In the genomic region with DNA sequence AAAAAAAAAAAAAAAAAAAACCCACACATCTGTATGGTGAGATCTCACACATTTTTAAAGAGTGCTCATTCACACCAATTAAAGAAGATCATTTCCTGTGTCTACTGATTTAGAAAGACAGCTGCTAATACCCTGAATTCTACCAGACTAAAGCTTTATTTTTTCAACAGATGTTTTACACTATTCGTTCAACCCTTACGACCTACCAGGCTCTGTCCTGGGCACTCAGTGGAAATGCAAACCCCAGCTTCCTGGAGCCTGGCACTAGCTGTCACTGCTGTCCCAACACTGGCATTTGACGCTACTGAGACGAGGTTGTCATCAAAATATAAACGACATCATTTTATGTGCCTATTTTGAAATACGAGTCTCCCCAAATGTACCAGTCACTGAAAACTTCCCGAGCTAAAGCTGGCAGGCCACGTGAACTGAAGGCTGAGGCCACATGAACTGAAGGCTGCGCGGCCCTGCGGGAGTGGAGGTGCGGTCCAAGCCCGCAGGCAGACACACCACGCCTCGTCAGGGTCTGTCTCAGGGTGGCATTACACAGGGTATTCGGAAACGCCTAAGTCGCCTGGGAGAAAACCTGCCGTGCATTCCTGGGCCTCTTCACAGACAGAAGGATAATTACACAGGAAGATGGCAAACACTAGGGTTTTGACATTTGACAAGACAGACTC, we compare ENCODE assay signal across 13 cellular contexts. TPM values are rescaled to one million over a fixed set of nuclear protein-coding genes. Genes with fewer than 3 reads are reported as not detected.
DNase-seq lines count a peak whose midpoint lies in the region; ATAC-seq, FAIRE-seq and TF ChIP-seq lines count a peak whose summit lies in the region.
"Had no signal": no experiment of that assay in that cellular context is flagged by ENCODE, and none has a peak within 500 bp of the region (broad histone marks: within the 10 kb centered on the region; RNA-seq: fewer than 3 reads in every experiment).

No MANE protein-coding gene starts in this region.

- RAD21 ChIA-PET in GM12878 (lab: Charles Lee; ENCODE audit: unreplicated experiment) = interaction anchor here (0.7 to 7.7 kb wide), 14 partner anchors 9 to 59 kb away, joined by 3 to 209 read pairs (median 15); a partner anchor contains a TSS

- no peak overlapping the region for H3K4me3 Mint-ChIP-seq in H9
- no peak overlapping the region for H3K4me3 Mint-ChIP-seq in T-helper 2 cell treated with Interferon-gamma antibody and Interleukin-4, amounts not matched to agents 5 μg/mL and 100 μg/mL, for 36 hours
- H3K4me3 Mint-ChIP-seq: activated CD4-positive, alpha-beta memory T cell treated with anti-CD3 and anti-CD28 coated beads, Interleukin-2, amount 10 ng/mL, durations not matched to agents 7 days and 5 days had no signal

- H2BK120ac ChIP-seq in H9 (ENCODE audit: low read depth, low read length, poor library complexity, severe bottlenecking) = no peak overlapping the region

- H3K27me3 ChIP-seq in H9 (ENCODE audit: insufficient read depth, low read length) (no peaks in the 10 kb centered on the region), GM12878 (replicated peaks in 1 of 2; ENCODE audit: control insufficient read depth in 2 of 2, insufficient read depth in 2 of 2, low read length in 1 of 2) (no peaks in the 10 kb centered on the region), gastrocnemius medialis (no peaks in the 10 kb centered on the region), PC-9 (ENCODE audit: insufficient read depth, low read depth) (no peaks in the 10 kb centered on the region)

- H3K4me3 ChIP-seq in GM12865 (ENCODE audit: low read depth, low read length) (no peak overlapping the region; the same call in 1 of the 2 replicates), GM12878 (0 out of 2 replicates have a peak overlapping the region, but pooled peaks have one; percentile 5), gastrocnemius medialis (no peak overlapping the region), PC-9 (no peak overlapping the region)
- H3K4me3 ChIP-seq: mucosa of descending colon had no signal

- no peak overlapping the region for H2BK15ac ChIP-seq in H9 (ENCODE audit: low read depth, low read length)

- TF ChIP-seq POLR2A in GM12878 (IDR thresholded peaks at IDR 0.05; ENCODE audit: low read depth, low read length) = peak; percentile 40
- TF ChIP-seq POLR2A in gastrocnemius medialis (IDR thresholded peaks at IDR 0.05) = peak; percentile 70 to 79

- peaks cover 50 to 55% of the 10 kb centered on the region in 2 experiments for H3K36me3 ChIP-seq in GM12878 (ENCODE audit: control insufficient read depth in 2 of 2, insufficient read depth in 2 of 2, low read length in 1 of 2)
- H3K36me3 ChIP-seq in gastrocnemius medialis = peaks cover 0 to 76% of the 10 kb centered on the region in 2 donors
- H3K36me3 ChIP-seq in PC-9 (ENCODE audit: low read depth) = no peaks in the 10 kb centered on the region

- WGBS in H9 (ENCODE audit: extremely low coverage, insufficient read length, low lambda C conversion rate) = no CpG with 5 or more reads among the region's 19 CpGs
- WGBS in GM12878 (ENCODE audit: insufficient coverage, insufficient replicate concordance, low lambda C conversion rate, missing lambda C conversion rate) = 21% methylated on average over 19 of the region's 19 CpGs

- H3K4me1 ChIP-seq in H9 (ENCODE audit: insufficient read depth, low read length) = no peaks in the 10 kb centered on the region
- peaks cover 59% of the 10 kb centered on the region for H3K4me1 ChIP-seq in GM12878 (ENCODE audit: control insufficient read depth, insufficient read depth, low read length)
- peaks cover 47 to 65% of the 10 kb centered on the region in 2 donors for H3K4me1 ChIP-seq in gastrocnemius medialis
- H3K4me1 ChIP-seq in PC-9 (replicated peaks; ENCODE audit: insufficient read depth) = no peaks in the 10 kb centered on the region

- H3F3A ChIP-seq in PC-9 (ENCODE audit: insufficient read depth, low read depth) = no peaks in the 10 kb centered on the region

- H3K27ac Mint-ChIP-seq in H9 = no peak overlapping the region
- H3K27ac Mint-ChIP-seq in T-helper 2 cell treated with Interferon-gamma antibody and Interleukin-4, amounts not matched to agents 5 μg/mL and 100 μg/mL, for 36 hours = no peak overlapping the region
- H3K27ac Mint-ChIP-seq: activated CD4-positive, alpha-beta memory T cell treated with anti-CD3 and anti-CD28 coated beads, Interleukin-2, amount 10 ng/mL, durations not matched to agents 7 days and 5 days had no signal

- no peak overlapping the region for H4K91ac ChIP-seq in H9 (ENCODE audit: insufficient read length, low read depth, low read length)

- no peaks in the 10 kb centered on the region for H3K23me2 ChIP-seq in H9 (ENCODE audit: insufficient read length, low read depth, low read length, poor library complexity, severe bottlenecking)

- TF ChIP-seq CTCF in GM12865 (IDR thresholded peaks at IDR 0.05; ENCODE audit: insufficient read depth, low read depth, low read length, missing control alignments) = no peak
- no peak for TF ChIP-seq CTCF in H9 (conservative IDR thresholded peaks at IDR 0.05)
- TF ChIP-seq CTCF in GM12878 (IDR thresholded peaks at IDR 0.05 in 2 of 3, conservative IDR thresholded peaks at IDR 0.05 in 1 of 3; ENCODE audit: control insufficient read depth in 2 of 3, extremely low read depth in 1 of 3, insufficient read depth in 1 of 3, low read depth in 3 of 3, low read length in 3 of 3) = no peak
- no peak for TF ChIP-seq CTCF in gastrocnemius medialis (IDR thresholded peaks at IDR 0.05 in 4 of 5, conservative IDR thresholded peaks at IDR 0.05 in 1 of 5)
- no peak for TF ChIP-seq CTCF in PC-9 (conservative IDR thresholded peaks at IDR 0.05)

- ATAC-seq in GM12878 (peak; percentile 16), gastrocnemius medialis (peak; percentile 72 to 73), GM21737 (IDR thresholded peaks at IDR 0.05; ENCODE audit: unreplicated experiment) (no peak)
- ATAC-seq: mucosa of descending colon had no signal

- H3K23ac ChIP-seq in H9 (ENCODE audit: insufficient read length, low read depth, low read length) = no peak overlapping the region

- in situ Hi-C loops in GM12878 (cut with MboI) (no loop called here), gastrocnemius medialis (cut with MboI; ENCODE audit: low sequenced_read_pairs in 4 of 4) (no loop called here)

- no peak overlapping the region for H3K14ac ChIP-seq in H9 (ENCODE audit: insufficient read depth, low read length)

- H3K56ac ChIP-seq in H9 (ENCODE audit: insufficient read length, low read depth, low read length) = no peak overlapping the region

- peaks cover 1% of the 10 kb centered on the region; the same call in 1 of the 2 replicates for H3K27me3 Mint-ChIP-seq in H9 (ENCODE audit: low read depth)
- H3K27me3 Mint-ChIP-seq in T-helper 2 cell treated with Interferon-gamma antibody and Interleukin-4, amounts not matched to agents 5 μg/mL and 100 μg/mL, for 36 hours (ENCODE audit: low read depth) = no peaks in the 10 kb centered on the region
- H3K27me3 Mint-ChIP-seq: activated CD4-positive, alpha-beta memory T cell treated with anti-CD3 and anti-CD28 coated beads, Interleukin-2, amount 10 ng/mL, durations not matched to agents 7 days and 5 days had no signal

- H3K9me3 ChIP-seq in H9 (ENCODE audit: control insufficient read depth, low read depth, low read length) (no peaks in the 10 kb centered on the region), GM12878 (replicated peaks; ENCODE audit: control insufficient read depth, insufficient read depth, low read length) (no peaks in the 10 kb centered on the region), gastrocnemius medialis (no peaks in the 10 kb centered on the region), PC-9 (ENCODE audit: insufficient read depth, low read depth) (no peaks in the 10 kb centered on the region)
- H3K9me3 ChIP-seq: mucosa of descending colon had no signal

- no peak overlapping the region for H3K9ac ChIP-seq in H9 (ENCODE audit: extremely low read depth, insufficient read length, low read length)
- peak overlapping the region; percentile 78 for H3K9ac ChIP-seq in GM12878 (ENCODE audit: control insufficient read depth, insufficient read depth, low read length)

- SMC1A ChIA-PET in GM12878 (lab: Charles Lee; ENCODE audit: uncharacterized antibody, unreplicated experiment) = interaction anchor here (0.8 to 9.4 kb wide), 13 partner anchors 7 to 78 kb away, joined by 3 to 261 read pairs (median 8); a partner anchor contains a TSS

- H3K79me2 ChIP-seq in H9 (ENCODE audit: insufficient read depth, low read length) (no peaks in the 10 kb centered on the region), GM12878 (ENCODE audit: control insufficient read depth, insufficient read depth, low read length) (peaks cover 36% of the 10 kb centered on the region), PC-9 (ENCODE audit: low read depth) (no peaks in the 10 kb centered on the region)

- peaks cover 14 to 22% of the 10 kb centered on the region in 2 experiments for H3K4me1 Mint-ChIP-seq in H9
- H3K4me1 Mint-ChIP-seq in T-helper 2 cell treated with Interferon-gamma antibody and Interleukin-4, amounts not matched to agents 5 μg/mL and 100 μg/mL, for 36 hours (ENCODE audit: low read depth) = peaks cover 15% of the 10 kb centered on the region

- no peak overlapping the region for H3K4me2 ChIP-seq in H9 (ENCODE audit: insufficient read depth, insufficient read length, low read length)
- H3K4me2 ChIP-seq in GM12878 (ENCODE audit: control insufficient read depth, insufficient read depth) = peak overlapping the region; percentile 62
- H3K4me2 ChIP-seq in PC-9 = no peak overlapping the region

- H4K8ac ChIP-seq in H9 (replicated peaks; ENCODE audit: insufficient read length, low read depth, low read length) = peak overlapping the region; percentile 54

- TF ChIP-seq RAD21 in GM12878 (IDR thresholded peaks at IDR 0.05; ENCODE audit: insufficient read depth, low read depth, low read length) = no peak

- no peak overlapping the region for H4K5ac ChIP-seq in H9 (ENCODE audit: insufficient read length, low read depth, low read length)

- H2AFZ ChIP-seq in H9 (ENCODE audit: low read length) = no peak overlapping the region
- H2AFZ ChIP-seq in GM12878 (ENCODE audit: control insufficient read depth, low read depth, low read length) = no peak overlapping the region
- H2AFZ ChIP-seq in PC-9 = no peak overlapping the region

- H3K79me1 ChIP-seq in H9 (ENCODE audit: insufficient read depth, low read depth, low read length, poor library complexity, severe bottlenecking) = no peaks in the 10 kb centered on the region

- no peak overlapping the region for H3T11ph ChIP-seq in H9 (ENCODE audit: low read length)

- DNase-seq in GM12865 (ENCODE audit: low read depth) (peak; percentile 44), H9 (no peak), GM12878 (ENCODE audit: low read depth, low spot score) (no peak), gastrocnemius medialis (peak; percentile 77 to 84), PC-9 (no peak)
- no peak for DNase-seq in T-helper 2 cell treated with Interferon-gamma antibody and Interleukin-4, amounts not matched to agents 5 μg/mL and 100 μg/mL, for 36 hours (ENCODE audit: low spot score)
- DNase-seq: activated CD4-positive, alpha-beta memory T cell treated with anti-CD3 and anti-CD28 coated beads, Interleukin-2, amount 10 ng/mL, durations not matched to agents 7 days and 5 days; Calu3; KBM-7; mucosa of descending colon; NCI-H2029; NK-92 treated with Interleukin-12 subunit alpha and Interleukin-12 subunit beta, amount 100 ng/mL, for 24 hours had no signal

- no peaks in the 10 kb centered on the region for H3K9me3 Mint-ChIP-seq in H9
- no peaks in the 10 kb centered on the region for H3K9me3 Mint-ChIP-seq in T-helper 2 cell treated with Interferon-gamma antibody and Interleukin-4, amounts not matched to agents 5 μg/mL and 100 μg/mL, for 36 hours
- H3K9me3 Mint-ChIP-seq: activated CD4-positive, alpha-beta memory T cell treated with anti-CD3 and anti-CD28 coated beads, Interleukin-2, amount 10 ng/mL, durations not matched to agents 7 days and 5 days had no signal

- no peak overlapping the region for H3K18ac ChIP-seq in H9 (ENCODE audit: insufficient read length, low read depth, low read length)

- H2BK12ac ChIP-seq in H9 (ENCODE audit: insufficient read length, low read depth, low read length) = no peak overlapping the region

- BruUV-seq in GM12878 (replicated peaks; lab: Mats Ljungman, UMichigan) (no TSS peak), PC-9 (replicated peaks; lab: Mats Ljungman, UMichigan) (no TSS peak)

- no peaks in the 10 kb centered on the region for H3K9me2 ChIP-seq in PC-9 (ENCODE audit: insufficient read depth)

- H2BK20ac ChIP-seq in H9 (ENCODE audit: low read depth, low read length, poor library complexity, severe bottlenecking) = no peak overlapping the region

- H2AK5ac ChIP-seq in H9 (ENCODE audit: insufficient read length, low read length) = no peak overlapping the region

- CTCF ChIA-PET in GM12878 (lab: Yijun Ruan, JAX) = interaction anchor here (0.6 to 13.4 kb wide), 9 partner anchors 13 to 1685 kb away, joined by 3 to 105 read pairs (median 12); no protein-coding TSS in a partner anchor
- CTCF ChIA-PET in PC-9 (lab: Charles Lee) = no interaction called here

- peaks cover 52 to 95% (median 92%) of the 10 kb centered on the region in 3 experiments for H3K36me3 Mint-ChIP-seq in H9 (ENCODE audit: insufficient read depth in 1 of 3, low read depth in 3 of 3)
- peaks cover 66% of the 10 kb centered on the region for H3K36me3 Mint-ChIP-seq in T-helper 2 cell treated with Interferon-gamma antibody and Interleukin-4, amounts not matched to agents 5 μg/mL and 100 μg/mL, for 36 hours (ENCODE audit: low read depth)

- H4K20me1 ChIP-seq in H9 (ENCODE audit: control insufficient read depth, insufficient read depth, insufficient read length) (no peaks in the 10 kb centered on the region), GM12878 (ENCODE audit: control insufficient read depth, insufficient read depth) (no peaks in the 10 kb centered on the region), PC-9 (ENCODE audit: insufficient read depth) (0 out of 2 replicates have a peak, but pooled peaks cover 2% of the 10 kb centered on the region)

- FAIRE-seq in GM12878 (lab: Jason Lieb, UNC) = no peak

- no peak overlapping the region for H3K4ac ChIP-seq in H9 (ENCODE audit: low read depth, low read length)

- intact Hi-C loops in GM12878 (cut with micrococcal nuclease; ENCODE audit: unreplicated experiment) (loop anchor here (10.0 kb wide), 1 partner anchor 152 kb away; no protein-coding TSS in a partner anchor), gastrocnemius medialis (cut with DNase I; ENCODE audit: low total_unique reads) (loop anchor here (1.0 kb wide), 1 partner anchor 25 kb away; no protein-coding TSS in a partner anchor), PC-9 (cut with micrococcal nuclease; ENCODE audit: unreplicated experiment) (no loop called here)

- no peak overlapping the region for H2BK5ac ChIP-seq in H9 (ENCODE audit: insufficient read length, low read length)

- no peak overlapping the region for H3K27ac ChIP-seq in H9 (ENCODE audit: insufficient read length, low read depth, low read length)
- peak overlapping the region; percentile 99 for H3K27ac ChIP-seq in GM12878 (ENCODE audit: control insufficient read depth, insufficient read depth)
- H3K27ac ChIP-seq in gastrocnemius medialis = peak overlapping the region; percentile 86 to 98 (median 96)
- H3K27ac ChIP-seq in PC-9 = no peak overlapping the region

- TF ChIP-seq EP300 in GM12878 (IDR thresholded peaks at IDR 0.05; ENCODE audit: borderline replicate concordance in 1 of 2, control insufficient read depth in 1 of 2, low read depth in 2 of 2, low read length in 2 of 2) = peak in 1 of 2 experiments; percentile 43; a peak in 1 of 4 replicates

- POLR2A ChIA-PET in GM12878 (lab: Charles Lee) (interaction anchor here (0.6 to 9.6 kb wide), 13 partner anchors 11 to 1920 kb away, joined by 3 to 253 read pairs (median 4); a partner anchor contains a TSS), PC-9 (lab: Charles Lee; ENCODE audit: unreplicated experiment) (no interaction called here)

RNA-seq across cellular contexts. Expression of a gene that starts 27.2 kb away (rescaled TPM):
- 21.6 and 23.0 TPM in 2 replicates for total RNA-seq in H9 (2021)
- total RNA-seq in GM12878 (2013; cell fraction: nucleolus; rRNA removed) = 830 and 863 TPM in 2 replicates
- total RNA-seq in GM12878 (2014; rRNA removed) = 46.0 and 49.5 TPM in 2 replicates
- total RNA-seq in GM12878 (2014; rRNA removed; fragmentation: Illumina TruSeq; extraction: Trizol) = 36.8 and 37.5 TPM in 2 replicates
- total RNA-seq in GM12878 (2021) = 40.3 and 44.5 TPM in 2 replicates
- polyA plus RNA-seq in GM12878 (2011; ENCODE audit: low read depth) = 45.1 TPM
- 256 and 257 TPM in 2 replicates for polyA plus RNA-seq in GM12878 (2011; rRNA removed)
- polyA plus RNA-seq in GM12878 (2011; cell fraction: cytosol; rRNA removed) = 161 and 187 TPM in 2 replicates
- polyA plus RNA-seq in GM12878 (2011; cell fraction: nucleus; rRNA removed) = 216 and 284 TPM in 2 replicates
- polyA plus RNA-seq in GM12878 (2012) = 58.1 and 84.6 TPM in 2 replicates
- polyA plus RNA-seq in GM12878 (2014; fragmentation: Illumina TruSeq; extraction: Trizol) = 36.4 and 44.8 TPM in 2 replicates
- 10 to 100 TPM; 17.6 to 24.7 TPM for polyA plus RNA-seq in GM12878 (2014; fragmentation: Nextera tagmentation; extraction: Ambion mirVana)
- polyA plus RNA-seq in GM12878 (2014; rRNA removed) = 36.8 and 41.6 TPM in 2 replicates
- polyA plus RNA-seq in GM12878 (2016; fragmentation: Nextera tagmentation; extraction: Ambion mirVana) = 10 to 100 TPM; 12.7 to 15.1 TPM
- polyA minus RNA-seq in GM12878 (2011; rRNA and poly(A)+ RNA removed) = 315 and 350 TPM in 2 replicates
- polyA minus RNA-seq in GM12878 (2011; cell fraction: cytosol; rRNA and poly(A)+ RNA removed) = 107 and 115 TPM in 2 replicates
- 222 and 331 TPM in 2 replicates for polyA minus RNA-seq in GM12878 (2011; cell fraction: nucleus; rRNA and poly(A)+ RNA removed)
- total RNA-seq in gastrocnemius medialis = 100 to 1,000 TPM in 1 of 4 donors, 10 to 100 TPM in 3; 59.8 to 122 (median 79.1) TPM
- 14.3 and 18.9 TPM in 2 replicates for total RNA-seq in PC-9 (2021)

RNA-seq across cellular contexts. Expression of a gene that starts 56.7 kb away (rescaled TPM):
- total RNA-seq in H9 (2021) (6.7 and 7.0 TPM in 2 replicates), GM12878 (2014; rRNA removed) (2.4 and 2.5 TPM in 2 replicates), GM12878 (2014; rRNA removed; fragmentation: Illumina TruSeq; extraction: Trizol) (2.6 and 3.0 TPM in 2 replicates), GM12878 (2021) (4.1 and 4.2 TPM in 2 replicates), gastrocnemius medialis (1 to 10 TPM; 1.0 to 4.9 (median 3.0) TPM), PC-9 (2021) (not detected in 2 replicates)
- 21.7 and 24.4 TPM in 2 replicates for total RNA-seq in GM12878 (2013; cell fraction: nucleolus; rRNA removed)
- 2.3 TPM for polyA plus RNA-seq in GM12878 (2011; ENCODE audit: low read depth)
- polyA plus RNA-seq in GM12878 (2011; rRNA removed) (62.8 and 71.4 TPM in 2 replicates), GM12878 (2014; fragmentation: Illumina TruSeq; extraction: Trizol) (3.2 and 3.7 TPM in 2 replicates), GM12878 (2014; fragmentation: Nextera tagmentation; extraction: Ambion mirVana) (under 1 TPM; 0.42 to 0.53 TPM), GM12878 (2014; rRNA removed) (3.0 TPM in 2 replicates), GM12878 (2016; fragmentation: Nextera tagmentation; extraction: Ambion mirVana) (1 to 10 TPM; 1.7 to 3.8 TPM)
- polyA plus RNA-seq in GM12878 (2011; cell fraction: cytosol; rRNA removed) = 59.7 and 62.9 TPM in 2 replicates
- polyA plus RNA-seq in GM12878 (2011; cell fraction: nucleus; rRNA removed) = 37.7 and 42.3 TPM in 2 replicates
- polyA plus RNA-seq in GM12878 (2012) = 5.0 and 5.5 TPM in 2 replicates
- 61.7 and 63.7 TPM in 2 replicates for polyA minus RNA-seq in GM12878 (2011; rRNA and poly(A)+ RNA removed)
- polyA minus RNA-seq in GM12878 (2011; cell fraction: cytosol; rRNA and poly(A)+ RNA removed) = 23.4 and 23.9 TPM in 2 replicates
- polyA minus RNA-seq in GM12878 (2011; cell fraction: nucleus; rRNA and poly(A)+ RNA removed) = 12.7 and 17.6 TPM in 2 replicates
- total RNA-seq: activated CD4-positive, alpha-beta memory T cell treated with anti-CD3 and anti-CD28 coated beads, Interleukin-2, amount 10 ng/mL, durations not matched to agents 7 days and 5 days; Calu3 had no signal

Comparison
In these comparisons a context has a peak if more than half of its experiments do, and no peak if none do; other contexts are left out.
1. DNase-seq: peak in GM12865 (single experiment) and gastrocnemius medialis (2 of 2); none in H9 (single experiment), GM12878 (single experiment), PC-9 (0 of 2) and T-helper 2 cell treated with Interferon-gamma antibody and Interleukin-4, amounts not matched to agents 5 μg/mL and 100 μg/mL, for 36 hours (single experiment).
2. H3K27ac ChIP-seq: peak in GM12878 (single experiment) and gastrocnemius medialis (4 of 4); none in H9 (single experiment) and PC-9 (single experiment).